ENCODE assay signal across 1 cellular context in genomic region chr18:26526128-26526965, GRCh38.
TF ChIP-seq lines count a peak whose summit lies in the region.

No MANE protein-coding gene starts in this region.

TF ChIP-seq in IMR-90, 13 proteins besides CTCF, POLR2A, EP300 and RAD21 (continued from another document):
- TF ChIP-seq RFX5 (IDR thresholded peaks at IDR 0.05; ENCODE audit: low read depth, low read length) (no peak), NFE2L2 (IDR thresholded peaks at IDR 0.05; ENCODE audit: low read depth, low read length) (no peak), RCOR1 (IDR thresholded peaks at IDR 0.05; ENCODE audit: insufficient replicate concordance, low read length) (no peak), MAZ (IDR thresholded peaks at IDR 0.05; ENCODE audit: borderline replicate concordance, low read depth, low read length) (no peak), CHD1 (IDR thresholded peaks at IDR 0.05; ENCODE audit: low read depth, low read length) (no peak), FOS (IDR thresholded peaks at IDR 0.05; ENCODE audit: low read depth, low read length) (no peak), SMC3 (IDR thresholded peaks at IDR 0.05; ENCODE audit: low read depth, low read length) (no peak), ELK1 (IDR thresholded peaks at IDR 0.05; ENCODE audit: borderline replicate concordance, low read depth, low read length) (no peak), USF2 (IDR thresholded peaks at IDR 0.05; ENCODE audit: low read depth, low read length) (no peak), BHLHE40 (IDR thresholded peaks at IDR 0.05; ENCODE audit: low read depth, low read length) (no peak), MXI1 (IDR thresholded peaks at IDR 0.05; ENCODE audit: borderline replicate concordance, low read depth, low read length) (no peak), MAFK (IDR thresholded peaks at IDR 0.05; ENCODE audit: low read depth, low read length) (no peak)
